26 cellular contexts compared by ENCODE assay signal in genomic region chr12:5713599-5714001, GRCh38.
"Had no signal": no experiment of that assay in that cellular context is flagged by ENCODE, and none has a peak within 500 bp of the region (broad histone marks: within the 10 kb centered on the region; RNA-seq: fewer than 3 reads in every experiment).

No MANE protein-coding gene starts in this region.

- H3K27ac Mint-ChIP-seq: activated naive CD8-positive, alpha-beta T cell; activated T-helper 17 cell treated with anti-CD3 and anti-CD28 coated beads, Interleukin-2, amount 50 U/mL, for 72 hours; immature natural killer cell; nephron; T-helper 17 cell had no signal

- H3K4me3 ChIP-seq: lung, pancreas, psoas muscle, spleen, upper lobe of left lung had no signal

- H3K9me3 Mint-ChIP-seq: activated T-cell treated with anti-CD3 and anti-CD28 coated beads, Interleukin-2, amount 50 U/mL, for 4 hours; activated T-helper 17 cell treated with anti-CD3 and anti-CD28 coated beads, Interleukin-2, amount 50 U/mL, for 72 hours; nephron had no signal

- H3K27me3 ChIP-seq: pancreas, upper lobe of left lung had no signal

- H3K4me1 ChIP-seq: pancreas, psoas muscle had no signal

- H3K36me3 ChIP-seq: neutrophil, pancreas, spleen, upper lobe of left lung had no signal

- H3K4me3 Mint-ChIP-seq: activated naive CD8-positive, alpha-beta T cell; activated T-cell treated with anti-CD3 and anti-CD28 coated beads, Interleukin-2, amount 50 U/mL, for 4 hours; activated T-helper 17 cell treated with anti-CD3 and anti-CD28 coated beads, Interleukin-2, amount 50 U/mL, for 72 hours; immature natural killer cell; nephron; T-helper 17 cell had no signal

- H3K9me3 ChIP-seq: neutrophil, pancreas, psoas muscle, spleen, upper lobe of left lung had no signal

- DNase-seq: activated CD4-positive, alpha-beta T cell treated with anti-CD3 and anti-CD28 coated beads for 48 hours; activated CD4-positive, alpha-beta T cell treated with anti-CD3 and anti-CD28 coated beads, Interleukin-2, amount 50 U/mL, for 48 hours; activated CD8-positive, alpha-beta memory T cell treated with anti-CD3 and anti-CD28 coated beads for 24 hours; activated CD8-positive, alpha-beta memory T cell treated with anti-CD3 and anti-CD28 coated beads, Interleukin-2, amount 50 U/mL, for 4 hours; activated T-cell treated with anti-CD3 and anti-CD28 coated beads, Interleukin-2, amount 50 U/mL, for 4 hours; anterior cingulate cortex; dermis blood vessel endothelial cell; effector memory CD4-positive, alpha-beta T cell; hippocampal formation; immature natural killer cell; pancreas; spleen; stimulated activated naive CD4-positive, alpha-beta T cell; T-helper 17 cell; T1000; upper lobe of left lung; WERI-Rb-1 had no signal

- H3K27ac ChIP-seq: neutrophil, pancreas, psoas muscle, spleen, upper lobe of left lung, WERI-Rb-1 had no signal

- H3K36me3 Mint-ChIP-seq: activated naive CD8-positive, alpha-beta T cell; immature natural killer cell had no signal

- ATAC-seq: activated CD4-positive, CD25-positive, alpha-beta regulatory T cell treated with anti-CD3 and anti-CD28 coated beads, Interleukin-2, amount 50 U/mL, for 24 hours; activated T-cell treated with anti-CD3 and anti-CD28 coated beads, Interleukin-2, amount 50 U/mL, for 4 hours; activated T-helper 17 cell treated with anti-CD3 and anti-CD28 coated beads, Interleukin-2, amount 50 U/mL, for 72 hours; left lobe of liver; pancreas; SK-N-SH treated with all-trans-retinoic acid at 6 μM for 48 hours; T-helper 17 cell had no signal

- H3K4me1 Mint-ChIP-seq: activated T-helper 17 cell treated with anti-CD3 and anti-CD28 coated beads, Interleukin-2, amount 50 U/mL, for 72 hours; immature natural killer cell; T-helper 17 cell had no signal
